20 cellular contexts compared by ENCODE assay signal in the genomic region with DNA sequence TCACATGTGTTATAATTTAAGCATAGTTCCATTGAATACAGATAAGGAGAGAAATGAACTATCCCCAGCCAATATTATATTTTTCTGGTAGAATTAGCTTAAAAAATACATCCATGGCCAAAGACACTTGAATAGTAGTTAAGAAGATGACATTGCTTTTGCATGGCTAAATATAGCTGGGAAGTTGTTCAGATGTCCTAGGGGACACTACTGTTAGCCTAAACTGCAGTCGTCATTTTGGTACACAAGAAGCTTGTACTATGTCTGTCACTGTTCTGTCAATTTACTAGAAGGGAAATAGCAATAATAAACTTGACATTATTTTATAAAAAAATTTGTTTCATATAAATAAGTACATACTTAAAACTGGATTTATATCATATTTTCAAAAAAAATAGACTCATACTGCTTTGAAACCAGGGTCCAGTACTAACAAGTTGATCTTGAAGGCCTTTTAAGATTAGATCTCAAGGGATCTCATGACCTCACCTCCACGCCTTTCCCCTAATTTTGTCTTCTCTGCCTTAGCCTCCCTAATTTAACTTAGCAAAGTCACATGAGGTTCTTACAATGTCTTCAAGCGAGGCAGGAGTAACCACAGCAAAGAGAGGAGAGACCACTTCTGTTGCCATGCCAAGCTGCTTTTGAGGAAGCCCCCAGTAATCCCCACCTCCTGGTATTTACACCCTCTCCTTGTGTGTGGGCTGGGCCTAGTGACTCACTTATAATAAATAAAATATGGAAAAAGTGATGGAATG.
"Had no signal": no experiment of that assay in that cellular context is flagged by ENCODE, and none has a peak within 500 bp of the region (broad histone marks: within the 10 kb centered on the region; RNA-seq: fewer than 3 reads in every experiment).

No MANE protein-coding gene starts in this region.

- ATAC-seq: SK-N-SH treated with all-trans-retinoic acid at 6 μM for 48 hours had no signal

- H3K27me3 ChIP-seq: SJCRH30 had no signal

- H3K9me3 Mint-ChIP-seq: IgD-negative memory B cell had no signal

- H3K36me3 ChIP-seq: SJCRH30 had no signal

- DNase-seq: Kasumi-1, MM.1S, NCI-H1092 treated with DMSO at 0.1 percent for 48 hours, NCI-H1436, NCI-H187, NCI-H2029, NCI-H2081 treated with DMSO at 0.1 percent for 48 hours, NCI-H2171, NCI-H446, NCI-H510A, NCI-H69, NCI-H774, RPMI8226, SHP77 treated with DMSO at 0.1 percent for 48 hours had no signal

- H3K27me3 Mint-ChIP-seq: IgD-negative memory B cell had no signal

- H3K9ac ChIP-seq: KMS-11 had no signal

- H3K9me3 ChIP-seq: SJCRH30 had no signal

- H3K4me1 Mint-ChIP-seq: IgD-negative memory B cell had no signal

- H3K4me2 ChIP-seq: KMS-11 had no signal

- H3K4me3 Mint-ChIP-seq: IgD-negative memory B cell had no signal

- H3K4me3 ChIP-seq: K562, SJCRH30 had no signal

- H3K27ac ChIP-seq: HL-60, KMS-11, SJCRH30 had no signal

- H3K36me3 Mint-ChIP-seq: IgD-negative memory B cell had no signal
